Comparison of ENCODE assay signal across 17 cellular contexts in the genomic region with DNA sequence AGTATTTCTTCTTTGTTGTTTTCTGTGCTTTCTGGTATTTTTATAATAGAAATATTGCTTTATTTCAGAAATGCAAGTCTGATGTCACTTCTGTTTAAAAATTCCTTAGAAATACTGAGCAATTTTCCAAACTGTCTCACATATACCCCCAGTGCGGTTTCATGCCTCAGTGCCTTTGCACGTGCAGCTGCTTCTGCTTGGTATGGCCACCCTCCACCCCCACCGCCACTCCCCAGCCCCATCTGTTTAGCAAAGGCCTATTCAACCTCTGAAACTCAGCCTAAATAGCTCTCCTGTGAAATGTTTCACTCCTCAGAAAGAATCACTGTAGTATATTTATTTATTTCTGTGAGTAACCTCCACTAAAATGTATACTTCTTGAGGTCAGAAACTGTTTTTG. TPM values are rescaled to one million over a fixed set of nuclear protein-coding genes. Genes with fewer than 3 reads are reported as not detected.
DNase-seq lines count a peak whose midpoint lies in the region; ATAC-seq lines count a peak whose summit lies in the region.
"Had no signal": no experiment of that assay in that cellular context is flagged by ENCODE, and none has a peak within 500 bp of the region (broad histone marks: within the 10 kb centered on the region; RNA-seq: fewer than 3 reads in every experiment).

No MANE protein-coding gene starts in this region.

- H3K9me2 ChIP-seq in Karpas-422 (replicated peaks; ENCODE audit: insufficient read depth, low read length), result no peaks in the 10 kb centered on the region

- H4K20me1 ChIP-seq in Karpas-422 (ENCODE audit: insufficient read depth, low read depth, low read length), result no peaks in the 10 kb centered on the region; the same call in 1 of the 2 replicates

- DNase-seq in Karpas-422, result no peak
- DNase-seq in fibroblast of gingiva (ENCODE audit: low read depth), result peak; percentile 37
- no peak for DNase-seq in dedifferentiated amniotic fluid mesenchymal stem cell (ENCODE audit: extremely low spot score)
- DNase-seq in iPS-NIHi11 (ENCODE audit: low spot score), result no peak
- DNase-seq in NCI-H526 (lab: John Stamatoyannopoulos, UW), result no peak
- no peak for DNase-seq in pons (ENCODE audit: low spot score)
- DNase-seq: ACHN; CD8-positive, alpha-beta T cell; EL; NCI-H146; NCI-H2107; NCI-H446; NCI-H774; T-helper 9 cell had no signal

- no peaks in the 10 kb centered on the region for H3K36me3 ChIP-seq in Karpas-422 (ENCODE audit: insufficient read depth, low read length)

- no peaks in the 10 kb centered on the region for H3K27me3 ChIP-seq in Karpas-422 (ENCODE audit: low read length)

- H2AFZ ChIP-seq in Karpas-422 (ENCODE audit: low read length), result no peak overlapping the region

- H3K79me2 ChIP-seq in Karpas-422 (ENCODE audit: low read length), result no peaks in the 10 kb centered on the region

- ATAC-seq in GM18867 (IDR thresholded peaks at IDR 0.05; ENCODE audit: unreplicated experiment) (peak; percentile 42), GM21390 (IDR thresholded peaks at IDR 0.05; ENCODE audit: unreplicated experiment) (peak; percentile 52)
- ATAC-seq: CD8-positive, alpha-beta T cell had no signal

- no peaks in the 10 kb centered on the region for H3K9me3 ChIP-seq in Karpas-422 (ENCODE audit: low read length)

- H3K4me1 ChIP-seq in Karpas-422 (ENCODE audit: low read length), result peaks cover 17% of the 10 kb centered on the region

- no peak overlapping the region for H3K27ac ChIP-seq in Karpas-422 (ENCODE audit: low read length)

- H3K9ac ChIP-seq in Karpas-422 (ENCODE audit: low read length), result no peak overlapping the region

- H3K4me3 ChIP-seq in Karpas-422 (ENCODE audit: low read length), result no peak overlapping the region

- H3K4me2 ChIP-seq in Karpas-422 (ENCODE audit: low read depth, low read length, poor library complexity, severe bottlenecking), result peak overlapping the region; percentile 7

RNA-seq across cellular contexts. Expression of a gene that starts 52.3 kb away (rescaled TPM):
- total RNA-seq in Karpas-422 (2014; rRNA removed; shearing (Covaris generic); ENCODE audit: low replicate concordance), result 0.22 and 0.65 TPM in 2 replicates
- total RNA-seq: B cell; CD8-positive, alpha-beta T cell had no signal
